Comparison of ENCODE assay signal across 11 cellular contexts in the genomic region with DNA sequence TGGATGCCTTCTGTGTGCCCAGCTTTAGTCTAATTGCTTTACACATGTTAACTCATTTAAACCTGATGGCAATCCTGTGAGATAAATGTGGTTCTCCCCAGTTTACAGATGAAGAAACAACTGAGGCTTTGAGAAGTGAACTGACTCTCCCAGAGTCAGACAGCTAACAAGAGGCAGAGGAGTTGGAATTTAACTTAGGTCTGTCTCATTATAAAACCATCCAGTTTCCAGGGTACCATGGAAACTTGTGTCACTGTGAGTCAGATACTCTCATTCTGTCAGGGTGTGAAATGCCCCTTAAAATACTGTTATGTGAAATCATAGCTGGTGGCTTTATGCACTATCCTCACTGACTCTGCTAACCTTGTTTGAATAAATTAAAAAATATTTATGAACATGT.
A peak's percentile ranks its signal among the peaks of the same experiment; 100 is the strongest.
DNase-seq lines count a peak whose midpoint lies in the region; ATAC-seq and TF ChIP-seq lines count a peak whose summit lies in the region.
"Had no signal": no experiment of that assay in that cellular context is flagged by ENCODE, and none has a peak within 500 bp of the region (broad histone marks: within the 10 kb centered on the region; RNA-seq: fewer than 3 reads in every experiment).

No MANE protein-coding gene starts in this region.

- H3K27me3 ChIP-seq in breast epithelium (no peaks in the 10 kb centered on the region), lung (ENCODE audit: control insufficient read depth, insufficient read depth) (no peaks in the 10 kb centered on the region), aorta (ENCODE audit: control insufficient read depth in 1 of 2, insufficient read depth in 2 of 2, low read length in 1 of 2) (no peaks in the 10 kb centered on the region)
- H3K27me3 ChIP-seq: BLaER1 treated with 17β-estradiol and CSF1 and Interleukin-3, amounts not matched to agents 10 nM and 100 nM had no signal

- intact Hi-C loops in breast epithelium (cut with DNase I; ENCODE audit: low total_unique reads) (no loop called here), aorta (cut with DNase I) (loop anchor here in 1 of 2 donors (5.0 kb wide), 1 partner anchor 58 kb away; no protein-coding TSS in a partner anchor), lower leg skin (cut with DNase I; ENCODE audit: low total_unique reads) (no loop called here)

- H3K27ac ChIP-seq in breast epithelium: peak overlapping the region; percentile 61 to 72
- H3K27ac ChIP-seq in lung (ENCODE audit: low read depth in 1 of 2, low read length in 1 of 2): peak overlapping the region in 1 of 2 donors; percentile 85
- H3K27ac ChIP-seq in aorta (ENCODE audit: low read depth in 1 of 2, low read length in 2 of 2): peak overlapping the region in 1 of 2 donors; percentile 54
- H3K27ac ChIP-seq: BLaER1 treated with 17β-estradiol and CSF1 and Interleukin-3, amounts not matched to agents 10 nM and 100 nM had no signal

- no peaks in the 10 kb centered on the region for H3K4me1 Mint-ChIP-seq in stimulated activated naive CD8-positive, alpha-beta T cell treated with anti-CD3 and anti-CD28 coated beads, Interleukin-15, amount 100 ng/mL, for 72 hours

- TF ChIP-seq CTCF in breast epithelium (IDR thresholded peaks at IDR 0.05) (no peak), lung (IDR thresholded peaks at IDR 0.05; ENCODE audit: control extremely low read depth, extremely low read depth) (no peak), lower leg skin (IDR thresholded peaks at IDR 0.05) (no peak)

- no peaks in the 10 kb centered on the region for H3K27me3 Mint-ChIP-seq in stimulated activated naive CD8-positive, alpha-beta T cell treated with anti-CD3 and anti-CD28 coated beads, Interleukin-15, amount 100 ng/mL, for 72 hours

- no peaks in the 10 kb centered on the region for H3K4me1 ChIP-seq in breast epithelium
- peaks cover 2 to 27% of the 10 kb centered on the region in 2 donors for H3K4me1 ChIP-seq in lung (ENCODE audit: control insufficient read depth in 2 of 2, insufficient read depth in 2 of 2, low read length in 2 of 2)
- peaks cover 3 to 13% of the 10 kb centered on the region in 2 donors for H3K4me1 ChIP-seq in aorta (ENCODE audit: control insufficient read depth in 1 of 2, insufficient read depth in 2 of 2, low read length in 2 of 2)

- H3K9me3 Mint-ChIP-seq in stimulated activated naive CD8-positive, alpha-beta T cell treated with anti-CD3 and anti-CD28 coated beads, Interleukin-15, amount 100 ng/mL, for 72 hours: peaks cover 0 to 1% of the 10 kb centered on the region in 2 donors

- no peak for DNase-seq in stimulated activated naive CD8-positive, alpha-beta T cell treated with anti-CD3 and anti-CD28 coated beads, Interleukin-15, amount 100 ng/mL, for 72 hours
- no peak for DNase-seq in stimulated activated naive CD8-positive, alpha-beta T cell treated with anti-CD3 and anti-CD28 coated beads, Interleukin-15, Interleukin-2, amounts not matched to agents 100 U/mL and 50 U/mL, for 24 hours
- DNase-seq in breast epithelium (ENCODE audit: low spot score in 2 of 2) (no peak), lung (ENCODE audit: low spot score) (no peak), aorta (no peak), lower leg skin (ENCODE audit: low spot score in 2 of 2) (no peak)
- no peak for DNase-seq in central memory CD4-positive, alpha-beta T cell
- DNase-seq: NCI-H510A treated with DMSO at 0.1 percent for 48 hours had no signal

- ATAC-seq in stimulated activated naive CD8-positive, alpha-beta T cell treated with anti-CD3 and anti-CD28 coated beads, Interleukin-15, amount 100 ng/mL, for 72 hours: peak; percentile 37
- no peak for ATAC-seq in stimulated activated naive CD8-positive, alpha-beta T cell treated with anti-CD3 and anti-CD28 coated beads, Interleukin-15, Interleukin-2, amounts not matched to agents 100 U/mL and 50 U/mL, for 24 hours
- ATAC-seq in lung (ENCODE audit: insufficient read depth, low FRiP score): peak; percentile 47
- peak; percentile 58 for ATAC-seq in aorta (ENCODE audit: low FRiP score)
- ATAC-seq in GM21529 (IDR thresholded peaks at IDR 0.05; ENCODE audit: unreplicated experiment): no peak
- ATAC-seq: HepG2 had no signal

- no peak overlapping the region for H3K27ac Mint-ChIP-seq in stimulated activated naive CD8-positive, alpha-beta T cell treated with anti-CD3 and anti-CD28 coated beads, Interleukin-15, amount 100 ng/mL, for 72 hours

- no peaks in the 10 kb centered on the region for H3K9me3 ChIP-seq in breast epithelium
- H3K9me3 ChIP-seq in lung (ENCODE audit: control insufficient read depth in 2 of 2, insufficient read depth in 1 of 2, low read length in 1 of 2): no peaks in the 10 kb centered on the region
- no peaks in the 10 kb centered on the region for H3K9me3 ChIP-seq in aorta (ENCODE audit: control insufficient read depth, low read length)
- H3K9me3 ChIP-seq: BLaER1 treated with 17β-estradiol and CSF1 and Interleukin-3, amounts not matched to agents 10 nM and 100 nM had no signal

- H3K4me3 ChIP-seq in breast epithelium: no peak overlapping the region
- no peak overlapping the region for H3K4me3 ChIP-seq in lung
- no peak overlapping the region for H3K4me3 ChIP-seq in aorta (ENCODE audit: low read length in 2 of 2)
- no peak overlapping the region for H3K4me3 ChIP-seq in lower leg skin (ENCODE audit: low read depth, poor library complexity, severe bottlenecking)
- H3K4me3 ChIP-seq: BLaER1 treated with 17β-estradiol and CSF1 and Interleukin-3, amounts not matched to agents 10 nM and 100 nM had no signal

- no peak overlapping the region for H3K4me3 Mint-ChIP-seq in stimulated activated naive CD8-positive, alpha-beta T cell treated with anti-CD3 and anti-CD28 coated beads, Interleukin-15, amount 100 ng/mL, for 72 hours

- no peaks in the 10 kb centered on the region for H3K36me3 ChIP-seq in breast epithelium
- no peaks in the 10 kb centered on the region for H3K36me3 ChIP-seq in lung (ENCODE audit: control insufficient read depth in 2 of 2, insufficient read depth in 2 of 2, low read length in 2 of 2)
- H3K36me3 ChIP-seq in aorta (ENCODE audit: control insufficient read depth in 1 of 2, insufficient read depth in 2 of 2, low read length in 1 of 2): no peaks in the 10 kb centered on the region

- no peak for TF ChIP-seq POLR2A in breast epithelium (IDR thresholded peaks at IDR 0.05)
- no peak for TF ChIP-seq POLR2A in lower leg skin (IDR thresholded peaks at IDR 0.05)

Comparison
In these comparisons a context has a peak if more than half of its experiments do, and no peak if none do; other contexts are left out.
1. ATAC-seq: peak in stimulated activated naive CD8-positive, alpha-beta T cell treated with anti-CD3 and anti-CD28 coated beads, Interleukin-15, amount 100 ng/mL, for 72 hours (single experiment), lung (single experiment) and aorta (single experiment); none in stimulated activated naive CD8-positive, alpha-beta T cell treated with anti-CD3 and anti-CD28 coated beads, Interleukin-15, Interleukin-2, amounts not matched to agents 100 U/mL and 50 U/mL, for 24 hours (single experiment) and GM21529 (single experiment).